Comparison of ENCODE assay signal across 1 cellular context in the genomic region with DNA sequence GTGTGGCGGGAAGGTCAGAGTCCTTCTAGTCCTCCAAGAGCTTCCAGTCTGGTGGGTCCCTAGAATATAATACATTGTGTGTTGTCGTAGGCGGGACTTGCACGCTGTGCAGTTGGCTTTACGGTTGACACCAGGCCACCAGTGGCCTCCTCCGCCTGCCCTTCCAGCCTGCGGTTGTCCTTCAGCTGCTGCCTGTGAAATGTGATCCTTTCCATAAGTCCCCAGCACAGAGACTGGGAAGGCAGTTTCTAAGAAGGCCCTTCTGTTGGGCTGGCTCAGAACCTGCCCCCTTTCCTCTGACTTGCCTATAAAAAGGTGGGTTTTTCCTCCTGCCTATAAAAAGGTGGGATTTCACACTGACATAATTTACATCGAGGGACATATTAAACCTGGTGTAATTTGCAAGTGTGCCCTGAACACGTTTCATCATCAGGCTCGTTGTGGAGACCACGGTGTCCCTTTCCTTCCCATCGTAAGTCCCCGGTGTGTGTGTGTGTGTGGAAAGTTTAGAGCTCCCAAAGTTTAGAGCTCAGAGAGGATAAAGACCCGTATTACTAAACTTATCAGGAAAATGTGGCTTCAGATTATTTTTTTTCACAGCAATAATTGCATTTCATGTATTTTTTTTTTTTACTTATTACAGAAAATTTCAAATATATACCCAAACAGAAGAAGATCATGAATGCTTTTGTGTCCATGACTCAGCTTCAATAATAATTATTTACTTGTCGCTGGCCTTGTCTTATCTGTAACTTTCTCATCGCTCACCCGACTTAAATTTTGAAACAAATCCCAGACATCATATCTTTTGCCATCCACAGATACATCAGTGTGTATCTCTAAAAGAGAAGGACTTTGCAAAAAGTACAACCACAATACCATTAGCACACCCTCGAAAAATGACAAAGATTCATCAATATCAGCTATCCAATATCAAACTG.
TF ChIP-seq lines count a peak whose summit lies in the region.

No MANE protein-coding gene starts in this region.

TF ChIP-seq in K562, 482 proteins besides CTCF, POLR2A, EP300 and RAD21 (continued from another document and continues in another):
- TF ChIP-seq, protein P1, sequence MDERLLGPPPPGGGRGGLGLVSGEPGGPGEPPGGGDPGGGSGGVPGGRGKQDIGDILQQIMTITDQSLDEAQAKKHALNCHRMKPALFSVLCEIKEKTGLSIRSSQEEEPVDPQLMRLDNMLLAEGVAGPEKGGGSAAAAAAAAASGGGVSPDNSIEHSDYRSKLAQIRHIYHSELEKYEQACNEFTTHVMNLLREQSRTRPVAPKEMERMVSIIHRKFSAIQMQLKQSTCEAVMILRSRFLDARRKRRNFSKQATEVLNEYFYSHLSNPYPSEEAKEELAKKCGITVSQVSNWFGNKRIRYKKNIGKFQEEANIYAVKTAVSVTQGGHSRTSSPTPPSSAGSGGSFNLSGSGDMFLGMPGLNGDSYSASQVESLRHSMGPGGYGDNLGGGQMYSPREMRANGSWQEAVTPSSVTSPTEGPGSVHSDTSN (CRISPR knock-in tag; IDR thresholded peaks at IDR 0.05; ENCODE audit: low read depth): no peak
- TF ChIP-seq, protein P1 (tag; conservative IDR thresholded peaks at IDR 0.05; ENCODE audit: low read depth): 0 out of 2 replicates have a peak, but pooled peaks have one; percentile 40
- TF ChIP-seq, protein P2, sequence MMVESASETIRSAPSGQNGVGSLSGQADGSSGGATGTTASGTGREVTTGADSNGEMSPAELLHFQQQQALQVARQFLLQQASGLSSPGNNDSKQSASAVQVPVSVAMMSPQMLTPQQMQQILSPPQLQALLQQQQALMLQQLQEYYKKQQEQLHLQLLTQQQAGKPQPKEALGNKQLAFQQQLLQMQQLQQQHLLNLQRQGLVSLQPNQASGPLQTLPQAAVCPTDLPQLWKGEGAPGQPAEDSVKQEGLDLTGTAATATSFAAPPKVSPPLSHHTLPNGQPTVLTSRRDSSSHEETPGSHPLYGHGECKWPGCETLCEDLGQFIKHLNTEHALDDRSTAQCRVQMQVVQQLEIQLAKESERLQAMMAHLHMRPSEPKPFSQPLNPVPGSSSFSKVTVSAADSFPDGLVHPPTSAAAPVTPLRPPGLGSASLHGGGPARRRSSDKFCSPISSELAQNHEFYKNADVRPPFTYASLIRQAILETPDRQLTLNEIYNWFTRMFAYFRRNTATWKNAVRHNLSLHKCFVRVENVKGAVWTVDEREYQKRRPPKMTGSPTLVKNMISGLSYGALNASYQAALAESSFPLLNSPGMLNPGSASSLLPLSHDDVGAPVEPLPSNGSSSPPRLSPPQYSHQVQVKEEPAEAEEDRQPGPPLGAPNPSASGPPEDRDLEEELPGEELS (CRISPR knock-in tag; IDR thresholded peaks at IDR 0.05; ENCODE audit: borderline replicate concordance): no peak
- TF ChIP-seq PTTG1 (tag; IDR thresholded peaks at IDR 0.05; ENCODE audit: low read depth) (no peak), NCOR1 (IDR thresholded peaks at IDR 0.05) (no peak), ZNF224 (CRISPR knock-in tag; IDR thresholded peaks at IDR 0.05) (no peak), ETV1 (tag; conservative IDR thresholded peaks at IDR 0.05; ENCODE audit: low read depth) (peak; percentile 35; the same call in 1 of the 2 replicates), HEY1 (CRISPR knock-in tag; IDR thresholded peaks at IDR 0.05; ENCODE audit: borderline replicate concordance) (no peak), KAT2B (IDR thresholded peaks at IDR 0.05; ENCODE audit: low read depth, low read length) (no peak), E2F3 (CRISPR knock-in tag; IDR thresholded peaks at IDR 0.05) (no peak), LARP7 (IDR thresholded peaks at IDR 0.05) (no peak), STAT5B (CRISPR knock-in tag; IDR thresholded peaks at IDR 0.05) (no peak), HDAC1 (IDR thresholded peaks at IDR 0.05) (peak in 1 of 2 experiments; percentile 44; a peak in 1 of 4 replicates), NRF1 (conservative IDR thresholded peaks at IDR 0.05 in 1 of 2, IDR thresholded peaks at IDR 0.05 in 1 of 2) (peak; percentile 42 to 47; a peak in 2 of 4 replicates), DIDO1 (tag; IDR thresholded peaks at IDR 0.05; ENCODE audit: low read depth) (0 out of 2 replicates have a peak, but pooled peaks have one; percentile 31), ZBED1 (IDR thresholded peaks at IDR 0.05) (0 out of 2 replicates have a peak, but pooled peaks have one; percentile 49), GABPB1 (CRISPR knock-in tag; IDR thresholded peaks at IDR 0.05) (0 out of 2 replicates have a peak, but pooled peaks have one; percentile 27), JUND (IDR thresholded peaks at IDR 0.05; ENCODE audit: borderline replicate concordance, low read depth, low read length) (no peak), JUND (tag; IDR thresholded peaks at IDR 0.05; ENCODE audit: borderline replicate concordance, low read depth, low read length) (peak; percentile 18; the same call in 1 of the 3 replicates)
- TF ChIP-seq, protein P3, sequence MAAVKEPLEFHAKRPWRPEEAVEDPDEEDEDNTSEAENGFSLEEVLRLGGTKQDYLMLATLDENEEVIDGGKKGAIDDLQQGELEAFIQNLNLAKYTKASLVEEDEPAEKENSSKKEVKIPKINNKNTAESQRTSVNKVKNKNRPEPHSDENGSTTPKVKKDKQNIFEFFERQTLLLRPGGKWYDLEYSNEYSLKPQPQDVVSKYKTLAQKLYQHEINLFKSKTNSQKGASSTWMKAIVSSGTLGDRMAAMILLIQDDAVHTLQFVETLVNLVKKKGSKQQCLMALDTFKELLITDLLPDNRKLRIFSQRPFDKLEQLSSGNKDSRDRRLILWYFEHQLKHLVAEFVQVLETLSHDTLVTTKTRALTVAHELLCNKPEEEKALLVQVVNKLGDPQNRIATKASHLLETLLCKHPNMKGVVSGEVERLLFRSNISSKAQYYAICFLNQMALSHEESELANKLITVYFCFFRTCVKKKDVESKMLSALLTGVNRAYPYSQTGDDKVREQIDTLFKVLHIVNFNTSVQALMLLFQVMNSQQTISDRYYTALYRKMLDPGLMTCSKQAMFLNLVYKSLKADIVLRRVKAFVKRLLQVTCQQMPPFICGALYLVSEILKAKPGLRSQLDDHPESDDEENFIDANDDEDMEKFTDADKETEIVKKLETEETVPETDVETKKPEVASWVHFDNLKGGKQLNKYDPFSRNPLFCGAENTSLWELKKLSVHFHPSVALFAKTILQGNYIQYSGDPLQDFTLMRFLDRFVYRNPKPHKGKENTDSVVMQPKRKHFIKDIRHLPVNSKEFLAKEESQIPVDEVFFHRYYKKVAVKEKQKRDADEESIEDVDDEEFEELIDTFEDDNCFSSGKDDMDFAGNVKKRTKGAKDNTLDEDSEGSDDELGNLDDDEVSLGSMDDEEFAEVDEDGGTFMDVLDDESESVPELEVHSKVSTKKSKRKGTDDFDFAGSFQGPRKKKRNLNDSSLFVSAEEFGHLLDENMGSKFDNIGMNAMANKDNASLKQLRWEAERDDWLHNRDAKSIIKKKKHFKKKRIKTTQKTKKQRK (IDR thresholded peaks at IDR 0.05; ENCODE audit: borderline replicate concordance, low read depth, low read length): no peak
- TF ChIP-seq, protein P4, sequence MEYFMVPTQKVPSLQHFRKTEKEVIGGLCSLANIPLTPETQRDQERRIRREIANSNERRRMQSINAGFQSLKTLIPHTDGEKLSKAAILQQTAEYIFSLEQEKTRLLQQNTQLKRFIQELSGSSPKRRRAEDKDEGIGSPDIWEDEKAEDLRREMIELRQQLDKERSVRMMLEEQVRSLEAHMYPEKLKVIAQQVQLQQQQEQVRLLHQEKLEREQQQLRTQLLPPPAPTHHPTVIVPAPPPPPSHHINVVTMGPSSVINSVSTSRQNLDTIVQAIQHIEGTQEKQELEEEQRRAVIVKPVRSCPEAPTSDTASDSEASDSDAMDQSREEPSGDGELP (CRISPR knock-in tag; IDR thresholded peaks at IDR 0.05; ENCODE audit: borderline replicate concordance): peak; percentile 96
- TF ChIP-seq, protein P5, sequence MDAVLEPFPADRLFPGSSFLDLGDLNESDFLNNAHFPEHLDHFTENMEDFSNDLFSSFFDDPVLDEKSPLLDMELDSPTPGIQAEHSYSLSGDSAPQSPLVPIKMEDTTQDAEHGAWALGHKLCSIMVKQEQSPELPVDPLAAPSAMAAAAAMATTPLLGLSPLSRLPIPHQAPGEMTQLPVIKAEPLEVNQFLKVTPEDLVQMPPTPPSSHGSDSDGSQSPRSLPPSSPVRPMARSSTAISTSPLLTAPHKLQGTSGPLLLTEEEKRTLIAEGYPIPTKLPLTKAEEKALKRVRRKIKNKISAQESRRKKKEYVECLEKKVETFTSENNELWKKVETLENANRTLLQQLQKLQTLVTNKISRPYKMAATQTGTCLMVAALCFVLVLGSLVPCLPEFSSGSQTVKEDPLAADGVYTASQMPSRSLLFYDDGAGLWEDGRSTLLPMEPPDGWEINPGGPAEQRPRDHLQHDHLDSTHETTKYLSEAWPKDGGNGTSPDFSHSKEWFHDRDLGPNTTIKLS (IDR thresholded peaks at IDR 0.05; ENCODE audit: borderline replicate concordance, low read depth): peak; percentile 53; the same call in 1 of the 2 replicates
- TF ChIP-seq, protein P6, sequence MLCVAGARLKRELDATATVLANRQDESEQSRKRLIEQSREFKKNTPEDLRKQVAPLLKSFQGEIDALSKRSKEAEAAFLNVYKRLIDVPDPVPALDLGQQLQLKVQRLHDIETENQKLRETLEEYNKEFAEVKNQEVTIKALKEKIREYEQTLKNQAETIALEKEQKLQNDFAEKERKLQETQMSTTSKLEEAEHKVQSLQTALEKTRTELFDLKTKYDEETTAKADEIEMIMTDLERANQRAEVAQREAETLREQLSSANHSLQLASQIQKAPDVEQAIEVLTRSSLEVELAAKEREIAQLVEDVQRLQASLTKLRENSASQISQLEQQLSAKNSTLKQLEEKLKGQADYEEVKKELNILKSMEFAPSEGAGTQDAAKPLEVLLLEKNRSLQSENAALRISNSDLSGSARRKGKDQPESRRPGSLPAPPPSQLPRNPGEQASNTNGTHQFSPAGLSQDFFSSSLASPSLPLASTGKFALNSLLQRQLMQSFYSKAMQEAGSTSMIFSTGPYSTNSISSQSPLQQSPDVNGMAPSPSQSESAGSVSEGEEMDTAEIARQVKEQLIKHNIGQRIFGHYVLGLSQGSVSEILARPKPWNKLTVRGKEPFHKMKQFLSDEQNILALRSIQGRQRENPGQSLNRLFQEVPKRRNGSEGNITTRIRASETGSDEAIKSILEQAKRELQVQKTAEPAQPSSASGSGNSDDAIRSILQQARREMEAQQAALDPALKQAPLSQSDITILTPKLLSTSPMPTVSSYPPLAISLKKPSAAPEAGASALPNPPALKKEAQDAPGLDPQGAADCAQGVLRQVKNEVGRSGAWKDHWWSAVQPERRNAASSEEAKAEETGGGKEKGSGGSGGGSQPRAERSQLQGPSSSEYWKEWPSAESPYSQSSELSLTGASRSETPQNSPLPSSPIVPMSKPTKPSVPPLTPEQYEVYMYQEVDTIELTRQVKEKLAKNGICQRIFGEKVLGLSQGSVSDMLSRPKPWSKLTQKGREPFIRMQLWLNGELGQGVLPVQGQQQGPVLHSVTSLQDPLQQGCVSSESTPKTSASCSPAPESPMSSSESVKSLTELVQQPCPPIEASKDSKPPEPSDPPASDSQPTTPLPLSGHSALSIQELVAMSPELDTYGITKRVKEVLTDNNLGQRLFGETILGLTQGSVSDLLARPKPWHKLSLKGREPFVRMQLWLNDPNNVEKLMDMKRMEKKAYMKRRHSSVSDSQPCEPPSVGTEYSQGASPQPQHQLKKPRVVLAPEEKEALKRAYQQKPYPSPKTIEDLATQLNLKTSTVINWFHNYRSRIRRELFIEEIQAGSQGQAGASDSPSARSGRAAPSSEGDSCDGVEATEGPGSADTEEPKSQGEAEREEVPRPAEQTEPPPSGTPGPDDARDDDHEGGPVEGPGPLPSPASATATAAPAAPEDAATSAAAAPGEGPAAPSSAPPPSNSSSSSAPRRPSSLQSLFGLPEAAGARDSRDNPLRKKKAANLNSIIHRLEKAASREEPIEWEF (CRISPR knock-in tag; IDR thresholded peaks at IDR 0.05): no peak
- TF ChIP-seq, protein P7, sequence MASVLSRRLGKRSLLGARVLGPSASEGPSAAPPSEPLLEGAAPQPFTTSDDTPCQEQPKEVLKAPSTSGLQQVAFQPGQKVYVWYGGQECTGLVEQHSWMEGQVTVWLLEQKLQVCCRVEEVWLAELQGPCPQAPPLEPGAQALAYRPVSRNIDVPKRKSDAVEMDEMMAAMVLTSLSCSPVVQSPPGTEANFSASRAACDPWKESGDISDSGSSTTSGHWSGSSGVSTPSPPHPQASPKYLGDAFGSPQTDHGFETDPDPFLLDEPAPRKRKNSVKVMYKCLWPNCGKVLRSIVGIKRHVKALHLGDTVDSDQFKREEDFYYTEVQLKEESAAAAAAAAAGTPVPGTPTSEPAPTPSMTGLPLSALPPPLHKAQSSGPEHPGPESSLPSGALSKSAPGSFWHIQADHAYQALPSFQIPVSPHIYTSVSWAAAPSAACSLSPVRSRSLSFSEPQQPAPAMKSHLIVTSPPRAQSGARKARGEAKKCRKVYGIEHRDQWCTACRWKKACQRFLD (CRISPR knock-in tag; IDR thresholded peaks at IDR 0.05): no peak
